Comparison of ENCODE assay signal across 8 cellular contexts in genomic region chr7:155611808-155612447, GRCh38.
"Had no signal": no experiment of that assay in that cellular context is flagged by ENCODE, and none has a peak within 500 bp of the region (broad histone marks: within the 10 kb centered on the region; RNA-seq: fewer than 3 reads in every experiment).

No MANE protein-coding gene starts in this region.

- DNase-seq: H9, HCEC 1CT, IMR-90 had no signal

- ATAC-seq: GM23338, K562 had no signal

- H3K4me3 ChIP-seq: GM23338, K562 had no signal

- FAIRE-seq: H1, H54, HTR-8/SVneo, K562 had no signal
